ENCODE assay signal across 8 cellular contexts in the genomic region with DNA sequence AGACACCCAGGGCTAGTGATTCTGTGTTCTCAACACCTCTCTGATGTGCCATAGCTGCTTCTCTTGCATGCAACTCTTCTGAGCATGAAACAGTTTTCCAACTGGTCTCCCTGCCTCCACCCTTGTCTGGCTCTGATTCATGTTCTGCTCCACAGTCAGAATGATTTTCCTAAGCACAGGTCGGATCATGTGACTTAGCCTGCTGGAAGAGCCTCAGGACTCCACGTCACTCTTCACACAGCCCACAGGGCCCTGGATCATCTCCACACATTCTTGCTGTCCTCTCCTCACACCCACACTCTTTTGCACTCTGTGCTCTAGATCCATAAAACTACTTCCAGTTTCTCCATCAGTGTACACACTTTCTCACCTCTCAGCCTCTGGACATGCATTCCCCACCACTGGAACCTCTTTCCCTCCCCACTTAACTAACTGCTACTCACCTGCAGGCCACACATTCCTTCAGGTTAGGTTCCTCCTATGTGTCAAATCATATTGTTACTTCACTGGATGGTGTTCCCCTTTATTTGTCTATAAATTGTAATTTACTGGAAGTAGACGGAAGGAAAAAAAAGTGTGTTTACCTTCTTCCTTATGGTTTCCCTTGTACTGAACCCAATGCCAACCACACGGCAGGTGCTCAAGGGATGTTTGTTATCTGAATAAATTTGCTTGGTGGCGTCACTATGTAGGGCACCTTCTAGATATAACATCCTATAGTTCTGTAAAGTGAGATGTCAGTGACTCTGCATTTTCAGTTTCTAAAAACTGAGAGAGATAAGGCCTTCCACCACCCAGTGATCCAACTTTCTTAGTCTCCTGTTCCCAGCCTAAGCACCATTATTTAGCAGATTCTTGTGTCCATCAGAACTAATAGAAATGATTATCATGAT.
A peak's percentile ranks its signal among the peaks of the same experiment; 100 is the strongest.
DNase-seq lines count a peak whose midpoint lies in the region; ATAC-seq and TF ChIP-seq lines count a peak whose summit lies in the region.

No MANE protein-coding gene starts in this region.

- H3K4me3 ChIP-seq in HFF-Myc (replicated peaks; ENCODE audit: low read depth, low read length) = no peak overlapping the region
- no peak overlapping the region for H3K4me3 ChIP-seq in left ventricle myocardium inferior
- no peak overlapping the region for H3K4me3 ChIP-seq in neural progenitor cell
- H3K4me3 ChIP-seq in A673 (ENCODE audit: low read depth, low read length, poor library complexity, severe bottlenecking) = no peak overlapping the region

- no peak overlapping the region for H3K4me2 ChIP-seq in neural progenitor cell

- ATAC-seq in stimulated activated naive CD8-positive, alpha-beta T cell treated with anti-CD3 and anti-CD28 coated beads, Interleukin-15, amount 100 ng/mL, for 72 hours = peak; percentile 24

- no peaks in the 10 kb centered on the region for H3K36me3 Mint-ChIP-seq in neural progenitor cell

- no peak overlapping the region for H2AFZ ChIP-seq in neural progenitor cell (replicated peaks)

- peaks cover 76% of the 10 kb centered on the region for H3K4me1 Mint-ChIP-seq in stimulated activated naive CD8-positive, alpha-beta T cell treated with anti-CD3 and anti-CD28 coated beads, Interleukin-15, amount 100 ng/mL, for 72 hours
- peaks cover 6% of the 10 kb centered on the region for H3K4me1 Mint-ChIP-seq in neural progenitor cell

- H3F3A ChIP-seq in neural progenitor cell (ENCODE audit: low read depth) = no peaks in the 10 kb centered on the region

- no peaks in the 10 kb centered on the region for H3K27me3 Mint-ChIP-seq in stimulated activated naive CD8-positive, alpha-beta T cell treated with anti-CD3 and anti-CD28 coated beads, Interleukin-15, amount 100 ng/mL, for 72 hours
- peaks cover 2% of the 10 kb centered on the region for H3K27me3 Mint-ChIP-seq in neural progenitor cell (ENCODE audit: insufficient read depth, low read depth)

- intact Hi-C loops in left ventricle myocardium inferior (cut with micrococcal nuclease) = no loop called here
- intact Hi-C loops in A673 (cut with micrococcal nuclease; ENCODE audit: unreplicated experiment) = no loop called here

- no peak overlapping the region for H3K9ac ChIP-seq in neural progenitor cell

- H3K4me3 Mint-ChIP-seq in stimulated activated naive CD8-positive, alpha-beta T cell treated with anti-CD3 and anti-CD28 coated beads, Interleukin-15, amount 100 ng/mL, for 72 hours = peak overlapping the region; percentile 2 to 9
- H3K4me3 Mint-ChIP-seq in neural progenitor cell = no peak overlapping the region

- TF ChIP-seq CTCF in HFF-Myc (IDR thresholded peaks at IDR 0.05; ENCODE audit: low read depth, low read length, missing control alignments) (no peak), VCaP (conservative IDR thresholded peaks at IDR 0.05) (no peak), left ventricle myocardium inferior (IDR thresholded peaks at IDR 0.05; ENCODE audit: borderline replicate concordance) (no peak), neural progenitor cell (IDR thresholded peaks at IDR 0.05) (no peak), A673 (conservative IDR thresholded peaks at IDR 0.05; ENCODE audit: low read depth, low read length) (no peak)

- H3K4me1 ChIP-seq in left ventricle myocardium inferior (peaks cover 71% of the 10 kb centered on the region), neural progenitor cell (peaks cover 4% of the 10 kb centered on the region), A673 (ENCODE audit: insufficient read depth, low read length, poor library complexity, severe bottlenecking) (no peaks in the 10 kb centered on the region)

- H3K27ac ChIP-seq in VCaP (peak overlapping the region; percentile 83), left ventricle myocardium inferior (replicated peaks) (peak overlapping the region; percentile 80), neural progenitor cell (no peak overlapping the region), A673 (ENCODE audit: low read depth, low read length, poor library complexity, severe bottlenecking) (no peak overlapping the region)

- no peaks in the 10 kb centered on the region for H3K9me3 ChIP-seq in left ventricle myocardium inferior (replicated peaks)
- H3K9me3 ChIP-seq in neural progenitor cell (ENCODE audit: low read depth) = no peaks in the 10 kb centered on the region
- H3K9me3 ChIP-seq in A673 (ENCODE audit: low read depth, low read length, poor library complexity, severe bottlenecking) = no peaks in the 10 kb centered on the region

- H3K36me3 ChIP-seq in left ventricle myocardium inferior = peaks cover 19% of the 10 kb centered on the region
- no peaks in the 10 kb centered on the region for H3K36me3 ChIP-seq in neural progenitor cell
- H3K36me3 ChIP-seq in A673 (ENCODE audit: insufficient read depth, low read length, poor library complexity, severe bottlenecking) = no peaks in the 10 kb centered on the region

- H3K27me3 ChIP-seq in left ventricle myocardium inferior (ENCODE audit: low read depth) (no peaks in the 10 kb centered on the region), neural progenitor cell (no peaks in the 10 kb centered on the region), A673 (replicated peaks; ENCODE audit: insufficient read depth, low read depth, low read length, poor library complexity) (peaks cover 41% of the 10 kb centered on the region)

- no peaks in the 10 kb centered on the region for H4K20me1 ChIP-seq in neural progenitor cell (ENCODE audit: low read depth)

- peak overlapping the region; percentile 62 to 69 for H3K27ac Mint-ChIP-seq in stimulated activated naive CD8-positive, alpha-beta T cell treated with anti-CD3 and anti-CD28 coated beads, Interleukin-15, amount 100 ng/mL, for 72 hours
- H3K27ac Mint-ChIP-seq in neural progenitor cell = no peak overlapping the region

- POLR2A ChIA-PET in A673 (lab: Charles Lee; ENCODE audit: low non-redundant PET) = no interaction called here

- H3K79me2 ChIP-seq in neural progenitor cell (ENCODE audit: low read depth) = no peaks in the 10 kb centered on the region

- peak; percentile 75 for DNase-seq in HFF-Myc (ENCODE audit: extremely low read depth, low read depth)
- peak; percentile 60 for DNase-seq in left ventricle myocardium inferior
- no peak for DNase-seq in stimulated activated naive CD8-positive, alpha-beta T cell treated with anti-CD3 and anti-CD28 coated beads, Interleukin-15, amount 100 ng/mL, for 72 hours
- no peak for DNase-seq in neural progenitor cell (ENCODE audit: low spot score)
- no peak for DNase-seq in stimulated activated CD4-positive, alpha-beta T cell treated with anti-CD3 and anti-CD28 coated beads, Interleukin-4, amount 100 ng/mL, for 4 hours
- DNase-seq in A673 (ENCODE audit: low spot score) = no peak
- DNase-seq in COR-L47 (lab: John Stamatoyannopoulos, UW) = no peak

- no peaks in the 10 kb centered on the region for H3K9me3 Mint-ChIP-seq in stimulated activated naive CD8-positive, alpha-beta T cell treated with anti-CD3 and anti-CD28 coated beads, Interleukin-15, amount 100 ng/mL, for 72 hours
- H3K9me3 Mint-ChIP-seq in neural progenitor cell = no peaks in the 10 kb centered on the region

- CTCF ChIA-PET in A673 (lab: Charles Lee) = no interaction called here

- no TSS peak for BruUV-seq in A673 (replicated peaks; lab: Mats Ljungman, UMichigan)

Comparison
In these comparisons a context has a peak if more than half of its experiments do, and no peak if none do; other contexts are left out.
1. DNase-seq: peak in HFF-Myc (single experiment) and left ventricle myocardium inferior (single experiment); none in stimulated activated naive CD8-positive, alpha-beta T cell treated with anti-CD3 and anti-CD28 coated beads, Interleukin-15, amount 100 ng/mL, for 72 hours (0 of 2), neural progenitor cell (single experiment), stimulated activated CD4-positive, alpha-beta T cell treated with anti-CD3 and anti-CD28 coated beads, Interleukin-4, amount 100 ng/mL, for 4 hours (0 of 2), A673 (single experiment) and COR-L47 (single experiment).
2. H3K27ac ChIP-seq: peak in VCaP (single experiment) and left ventricle myocardium inferior (single experiment); none in neural progenitor cell (single experiment) and A673 (single experiment).